ENCODE assay signal across 8 cellular contexts in the genomic region with DNA sequence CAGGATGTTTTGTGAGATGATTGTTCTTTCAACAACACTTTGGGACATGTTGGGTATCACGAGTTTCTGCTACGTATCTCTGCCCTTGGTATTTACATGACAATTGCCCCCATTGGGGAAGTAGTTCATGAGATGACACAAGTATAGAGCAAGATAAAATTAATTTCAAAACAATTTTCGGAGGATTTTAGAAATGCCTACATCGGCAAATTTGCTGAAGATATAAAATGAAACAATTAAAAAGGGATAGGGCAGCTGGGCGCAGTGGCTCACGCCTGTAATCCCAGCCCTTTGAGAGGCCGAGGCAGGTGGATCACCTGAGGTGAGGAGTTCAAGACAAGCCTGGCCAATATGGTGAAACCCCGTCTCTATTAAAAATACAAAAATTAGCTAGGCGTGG.
"Had no signal": no experiment of that assay in that cellular context is flagged by ENCODE, and none has a peak within 500 bp of the region (broad histone marks: within the 10 kb centered on the region; RNA-seq: fewer than 3 reads in every experiment).

No MANE protein-coding gene starts in this region.

- FAIRE-seq: H54, HTR-8/SVneo, K562 had no signal

- DNase-seq: GM23248, GOT3, H9, HCEC 1CT, KG1 had no signal

- ATAC-seq: K562 had no signal

- H3K4me3 ChIP-seq: GM23248, K562 had no signal

- H3K4me3 Mint-ChIP-seq: H9 had no signal

- H3K9ac ChIP-seq: GM23248 had no signal

- H3K27ac ChIP-seq: GM23248 had no signal

- H3K27ac Mint-ChIP-seq: H9 had no signal

- H3K9me3 Mint-ChIP-seq: H9 had no signal

- H2AFZ ChIP-seq: GM23248 had no signal
